8 cellular contexts compared by ENCODE assay signal in genomic region chr1:229253170-229253974, GRCh38. TPM values are rescaled to one million over a fixed set of nuclear protein-coding genes. Genes with fewer than 3 reads are reported as not detected.
DNase-seq lines count a peak whose midpoint lies in the region; ATAC-seq and TF ChIP-seq lines count a peak whose summit lies in the region.

No MANE protein-coding gene starts in this region.

- H4K12ac ChIP-seq in trophoblast cell (ENCODE audit: low read depth, low read length) = no peak overlapping the region

- dilution Hi-C loops in mammary epithelial cell (cut with HindIII; ENCODE audit: low sequenced_read_pairs) = loop anchor here (25.0 kb wide), 1 partner anchor 234 kb away; no protein-coding TSS in a partner anchor

- no peaks in the 10 kb centered on the region for H3K79me2 ChIP-seq in mammary epithelial cell (ENCODE audit: insufficient read depth, low read length)
- no peaks in the 10 kb centered on the region for H3K79me2 ChIP-seq in trophoblast cell (ENCODE audit: control insufficient read depth, insufficient read depth, low read length, poor library complexity)

- H2AK5ac ChIP-seq in trophoblast cell (ENCODE audit: low read length) = no peak overlapping the region

- peak overlapping the region; percentile 77 for H2AFZ ChIP-seq in mammary epithelial cell (ENCODE audit: low read depth, low read length)
- no peak overlapping the region for H2AFZ ChIP-seq in trophoblast cell (ENCODE audit: insufficient read depth, low read length, poor library complexity)

- TF ChIP-seq CTCF in mammary epithelial cell (conservative IDR thresholded peaks at IDR 0.05 in 1 of 2, IDR thresholded peaks at IDR 0.05 in 1 of 2; ENCODE audit: extremely low read depth in 1 of 2, insufficient read depth in 1 of 2, low read depth in 1 of 2, low read length in 2 of 2) (no peak), prostate gland (IDR thresholded peaks at IDR 0.05) (no peak)

- H3K9me3 ChIP-seq in mammary epithelial cell (replicated peaks; ENCODE audit: insufficient read depth, low read length) (no peaks in the 10 kb centered on the region), trophoblast cell (ENCODE audit: insufficient read depth, low read depth, low read length) (peaks cover 2% of the 10 kb centered on the region), prostate gland (no peaks in the 10 kb centered on the region)

- intact Hi-C loops in mammary epithelial cell (cut with micrococcal nuclease) = loop anchor here (1.0 kb wide), 1 partner anchor 22 kb away; no protein-coding TSS in a partner anchor
- intact Hi-C loops in prostate gland (cut with DNase I) = no loop called here

- peak overlapping the region in 2 of 3 experiments; percentile 32 to 40 for H3K4me3 ChIP-seq in mammary epithelial cell (replicated peaks in 1 of 3; ENCODE audit: insufficient read depth in 1 of 3, low read depth in 2 of 3, low read length in 3 of 3)
- H3K4me3 ChIP-seq in trophoblast cell (ENCODE audit: low read depth, low read length) = no peak overlapping the region
- no peak overlapping the region for H3K4me3 ChIP-seq in prostate gland

- ATAC-seq in GM21723 (IDR thresholded peaks at IDR 0.05; ENCODE audit: unreplicated experiment) = peak; percentile 59

- H4K91ac ChIP-seq in trophoblast cell (ENCODE audit: low read depth, low read length) = peak overlapping the region; percentile 95

- H2BK120ac ChIP-seq in trophoblast cell (ENCODE audit: insufficient read depth, low read length, poor library complexity) = peak overlapping the region; percentile 50

- H3K27me3 ChIP-seq in mammary epithelial cell (ENCODE audit: insufficient read depth, low read length) (no peaks in the 10 kb centered on the region), trophoblast cell (ENCODE audit: insufficient read depth, low read length) (no peaks in the 10 kb centered on the region), prostate gland (replicated peaks; ENCODE audit: insufficient read depth) (no peaks in the 10 kb centered on the region)

- H3K4me1 ChIP-seq in mammary epithelial cell (ENCODE audit: insufficient read depth, low read length) (peaks cover 16% of the 10 kb centered on the region), trophoblast cell (ENCODE audit: control insufficient read depth in 1 of 2, insufficient read depth in 2 of 2, low read length in 2 of 2) (peaks cover 17 to 19% of the 10 kb centered on the region in 2 experiments), prostate gland (replicated peaks) (no peaks in the 10 kb centered on the region)

- H3K9ac ChIP-seq in mammary epithelial cell (ENCODE audit: insufficient read depth, low read length) (peak overlapping the region; percentile 53), trophoblast cell (ENCODE audit: low read length) (no peak overlapping the region)

- CTCF ChIA-PET in mammary epithelial cell (lab: Charles Lee; ENCODE audit: low non-redundant PET) = interaction anchor here (0.7 kb wide), 1 partner anchor 23 kb away, joined by 4 read pairs; no protein-coding TSS in a partner anchor

- peaks cover 13% of the 10 kb centered on the region for H3K79me1 ChIP-seq in trophoblast cell (ENCODE audit: low read length)

- no peak for TF ChIP-seq POLR2A in prostate gland (IDR thresholded peaks at IDR 0.05)

- no TSS peak for BruUV-seq in mammary epithelial cell (replicated peaks; lab: Mats Ljungman, UMichigan)

- 5% methylated on average over 9 of the region's 13 CpGs for WGBS in mammary epithelial cell (ENCODE audit: low coverage, missing lambda C conversion rate)
- WGBS in trophoblast cell (ENCODE audit: extremely low coverage, insufficient coverage, insufficient read length) = no CpG with 5 or more reads among the region's 13 CpGs
- 40% methylated on average over 13 of the region's 13 CpGs for WGBS in prostate gland

- DNase-seq in COLO668 (lab: John Stamatoyannopoulos, UW; ENCODE audit: unreplicated experiment) = peak; percentile 78
- DNase-seq in NCI-H748 (lab: John Stamatoyannopoulos, UW; ENCODE audit: unreplicated experiment) = peak; percentile 84
- DNase-seq in mammary epithelial cell = peak; percentile 83
- peak; percentile 83 to 85 for DNase-seq in trophoblast cell
- DNase-seq in prostate gland (ENCODE audit: low spot score) = no peak
- no peak for DNase-seq in germinal center (ENCODE audit: low spot score)
- no peak for DNase-seq in cerebellar cortex (ENCODE audit: low spot score)

- H2BK5ac ChIP-seq in trophoblast cell (ENCODE audit: low read depth, low read length, poor library complexity) = peak overlapping the region; percentile 81

- H2BK12ac ChIP-seq in trophoblast cell (ENCODE audit: low read length) = peak overlapping the region; percentile 19

- H3K27ac ChIP-seq in mammary epithelial cell (ENCODE audit: insufficient read depth, low read depth, low read length) (peak overlapping the region; percentile 78), trophoblast cell (ENCODE audit: low read depth, low read length) (peak overlapping the region; percentile 81), prostate gland (no peak overlapping the region)

- H3K4me2 ChIP-seq in mammary epithelial cell (ENCODE audit: insufficient read depth, low read depth, low read length) = peak overlapping the region; percentile 84
- peak overlapping the region; percentile 55 for H3K4me2 ChIP-seq in trophoblast cell (ENCODE audit: low read length)

- in situ Hi-C loops in mammary epithelial cell (cut with MboI; ENCODE audit: low sequenced_read_pairs in 2 of 2) = loop anchor here in 1 of 2 donors (10.0 to 25.0 kb wide), 2 partner anchors 559 to 1059 kb away; no protein-coding TSS in a partner anchor

- H3K18ac ChIP-seq in trophoblast cell (ENCODE audit: low read length) = peak overlapping the region; percentile 52

- peak overlapping the region; percentile 53 for H3K4ac ChIP-seq in trophoblast cell (ENCODE audit: low read depth, low read length)

- H3K23ac ChIP-seq in trophoblast cell (ENCODE audit: low read length) = no peak overlapping the region

- no peaks in the 10 kb centered on the region for H3K36me3 ChIP-seq in mammary epithelial cell (ENCODE audit: insufficient read depth, low read length)
- H3K36me3 ChIP-seq in trophoblast cell (ENCODE audit: control insufficient read depth in 1 of 2, insufficient read depth in 2 of 2, low read length in 2 of 2) = no peaks in the 10 kb centered on the region
- H3K36me3 ChIP-seq in prostate gland = no peaks in the 10 kb centered on the region

- peak overlapping the region; percentile 76 for H4K8ac ChIP-seq in trophoblast cell (ENCODE audit: low read depth, low read length)

- peak overlapping the region; percentile 71 for H3K14ac ChIP-seq in trophoblast cell (ENCODE audit: low read length)

- H4K20me1 ChIP-seq in mammary epithelial cell (ENCODE audit: insufficient read depth, low read length) = no peaks in the 10 kb centered on the region

RNA-seq across cellular contexts. Expression of gene RAB4A, which starts 17.5 kb away (rescaled TPM):
- total RNA-seq in mammary epithelial cell (10 to 100 TPM; 46.5 to 59.2 TPM), prostate gland (100 to 1,000 TPM in 1 of 2 donors, 10 to 100 TPM in 1; 53.6 to 106 TPM)
- polyA plus RNA-seq in mammary epithelial cell = 25.9 TPM
- polyA minus RNA-seq in mammary epithelial cell = 16.5 TPM
- polyA plus RNA-seq in trophoblast cell (2013) = 22.0 and 24.9 TPM in 2 replicates

Comparison
In these comparisons a context has a peak if more than half of its experiments do, and no peak if none do; other contexts are left out.
1. DNase-seq: peak in COLO668 (single experiment), NCI-H748 (single experiment), mammary epithelial cell (single experiment) and trophoblast cell (2 of 2); none in prostate gland (single experiment), germinal center (single experiment) and cerebellar cortex (single experiment).
2. H3K27ac ChIP-seq: peak in mammary epithelial cell (single experiment) and trophoblast cell (single experiment); none in prostate gland (0 of 2).
3. H3K4me3 ChIP-seq: peak in mammary epithelial cell (2 of 3); none in trophoblast cell (single experiment) and prostate gland (0 of 2).